In the genomic region with DNA sequence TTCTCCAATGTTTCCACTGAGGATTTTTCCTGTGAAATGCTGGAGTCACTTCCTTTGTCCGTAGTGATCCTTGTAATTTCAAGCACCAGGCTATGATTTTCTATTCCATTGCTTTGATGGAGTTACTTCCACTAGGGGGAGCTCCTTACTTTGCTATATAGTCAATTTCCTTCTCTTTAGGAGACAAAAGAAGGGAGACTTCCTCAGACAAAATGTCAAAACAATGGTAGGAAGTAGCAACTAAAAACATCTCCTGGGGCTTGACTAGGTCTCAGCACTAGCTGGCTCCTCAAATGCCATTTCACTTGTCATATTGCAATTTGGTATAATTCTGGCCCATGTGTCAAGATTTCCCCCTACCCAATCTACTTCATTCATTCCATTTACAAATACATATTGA, we compare ENCODE assay signal across 1 cellular context.
A peak's percentile ranks its signal among the peaks of the same experiment; 100 is the strongest.
TF ChIP-seq lines count a peak whose summit lies in the region.

No MANE protein-coding gene starts in this region.

TF ChIP-seq in K562, 482 proteins besides CTCF, POLR2A, EP300 and RAD21 (continued from another document):
- TF ChIP-seq, protein P1, sequence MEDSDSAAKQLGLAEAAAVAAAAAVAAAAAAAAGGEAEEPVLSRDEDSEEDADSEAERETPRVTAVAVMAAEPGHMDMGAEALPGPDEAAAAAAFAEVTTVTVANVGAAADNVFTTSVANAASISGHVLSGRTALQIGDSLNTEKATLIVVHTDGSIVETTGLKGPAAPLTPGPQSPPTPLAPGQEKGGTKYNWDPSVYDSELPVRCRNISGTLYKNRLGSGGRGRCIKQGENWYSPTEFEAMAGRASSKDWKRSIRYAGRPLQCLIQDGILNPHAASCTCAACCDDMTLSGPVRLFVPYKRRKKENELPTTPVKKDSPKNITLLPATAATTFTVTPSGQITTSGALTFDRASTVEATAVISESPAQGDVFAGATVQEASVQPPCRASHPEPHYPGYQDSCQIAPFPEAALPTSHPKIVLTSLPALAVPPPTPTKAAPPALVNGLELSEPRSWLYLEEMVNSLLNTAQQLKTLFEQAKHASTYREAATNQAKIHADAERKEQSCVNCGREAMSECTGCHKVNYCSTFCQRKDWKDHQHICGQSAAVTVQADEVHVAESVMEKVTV (CRISPR knock-in tag; IDR thresholded peaks at IDR 0.05): peak; percentile 71
- TF ChIP-seq, protein P2, sequence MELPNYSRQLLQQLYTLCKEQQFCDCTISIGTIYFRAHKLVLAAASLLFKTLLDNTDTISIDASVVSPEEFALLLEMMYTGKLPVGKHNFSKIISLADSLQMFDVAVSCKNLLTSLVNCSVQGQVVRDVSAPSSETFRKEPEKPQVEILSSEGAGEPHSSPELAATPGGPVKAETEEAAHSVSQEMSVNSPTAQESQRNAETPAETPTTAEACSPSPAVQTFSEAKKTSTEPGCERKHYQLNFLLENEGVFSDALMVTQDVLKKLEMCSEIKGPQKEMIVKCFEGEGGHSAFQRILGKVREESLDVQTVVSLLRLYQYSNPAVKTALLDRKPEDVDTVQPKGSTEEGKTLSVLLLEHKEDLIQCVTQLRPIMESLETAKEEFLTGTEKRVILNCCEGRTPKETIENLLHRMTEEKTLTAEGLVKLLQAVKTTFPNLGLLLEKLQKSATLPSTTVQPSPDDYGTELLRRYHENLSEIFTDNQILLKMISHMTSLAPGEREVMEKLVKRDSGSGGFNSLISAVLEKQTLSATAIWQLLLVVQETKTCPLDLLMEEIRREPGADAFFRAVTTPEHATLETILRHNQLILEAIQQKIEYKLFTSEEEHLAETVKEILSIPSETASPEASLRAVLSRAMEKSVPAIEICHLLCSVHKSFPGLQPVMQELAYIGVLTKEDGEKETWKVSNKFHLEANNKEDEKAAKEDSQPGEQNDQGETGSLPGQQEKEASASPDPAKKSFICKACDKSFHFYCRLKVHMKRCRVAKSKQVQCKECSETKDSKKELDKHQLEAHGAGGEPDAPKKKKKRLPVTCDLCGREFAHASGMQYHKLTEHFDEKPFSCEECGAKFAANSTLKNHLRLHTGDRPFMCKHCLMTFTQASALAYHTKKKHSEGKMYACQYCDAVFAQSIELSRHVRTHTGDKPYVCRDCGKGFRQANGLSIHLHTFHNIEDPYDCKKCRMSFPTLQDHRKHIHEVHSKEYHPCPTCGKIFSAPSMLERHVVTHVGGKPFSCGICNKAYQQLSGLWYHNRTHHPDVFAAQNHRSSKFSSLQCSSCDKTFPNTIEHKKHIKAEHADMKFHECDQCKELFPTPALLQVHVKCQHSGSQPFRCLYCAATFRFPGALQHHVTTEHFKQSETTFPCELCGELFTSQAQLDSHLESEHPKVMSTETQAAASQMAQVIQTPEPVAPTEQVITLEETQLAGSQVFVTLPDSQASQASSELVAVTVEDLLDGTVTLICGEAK (IDR thresholded peaks at IDR 0.05): no peak
- TF ChIP-seq, protein P2 (CRISPR knock-in tag; IDR thresholded peaks at IDR 0.05): no peak
- TF ChIP-seq MAFF (IDR thresholded peaks at IDR 0.05; ENCODE audit: low read length): no peak
- no peak for TF ChIP-seq ZNF146 (CRISPR knock-in tag; IDR thresholded peaks at IDR 0.05; ENCODE audit: unreplicated experiment)
- TF ChIP-seq ZSCAN29 (IDR thresholded peaks at IDR 0.05): no peak
- TF ChIP-seq PHF8 (IDR thresholded peaks at IDR 0.05; ENCODE audit: borderline replicate concordance, low read length): no peak
- TF ChIP-seq ZNF24 (IDR thresholded peaks at IDR 0.05): peak; percentile 58; the same call in 1 of the 2 replicates
- TF ChIP-seq SMC3 (conservative IDR thresholded peaks at IDR 0.05; ENCODE audit: insufficient read depth, low read depth, low read length): peak; percentile 59; the same call in 1 of the 2 replicates
- TF ChIP-seq, protein P3, sequence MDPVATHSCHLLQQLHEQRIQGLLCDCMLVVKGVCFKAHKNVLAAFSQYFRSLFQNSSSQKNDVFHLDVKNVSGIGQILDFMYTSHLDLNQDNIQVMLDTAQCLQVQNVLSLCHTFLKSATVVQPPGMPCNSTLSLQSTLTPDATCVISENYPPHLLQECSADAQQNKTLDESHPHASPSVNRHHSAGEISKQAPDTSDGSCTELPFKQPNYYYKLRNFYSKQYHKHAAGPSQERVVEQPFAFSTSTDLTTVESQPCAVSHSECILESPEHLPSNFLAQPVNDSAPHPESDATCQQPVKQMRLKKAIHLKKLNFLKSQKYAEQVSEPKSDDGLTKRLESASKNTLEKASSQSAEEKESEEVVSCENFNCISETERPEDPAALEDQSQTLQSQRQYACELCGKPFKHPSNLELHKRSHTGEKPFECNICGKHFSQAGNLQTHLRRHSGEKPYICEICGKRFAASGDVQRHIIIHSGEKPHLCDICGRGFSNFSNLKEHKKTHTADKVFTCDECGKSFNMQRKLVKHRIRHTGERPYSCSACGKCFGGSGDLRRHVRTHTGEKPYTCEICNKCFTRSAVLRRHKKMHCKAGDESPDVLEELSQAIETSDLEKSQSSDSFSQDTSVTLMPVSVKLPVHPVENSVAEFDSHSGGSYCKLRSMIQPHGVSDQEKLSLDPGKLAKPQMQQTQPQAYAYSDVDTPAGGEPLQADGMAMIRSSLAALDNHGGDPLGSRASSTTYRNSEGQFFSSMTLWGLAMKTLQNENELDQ (CRISPR knock-in tag; IDR thresholded peaks at IDR 0.05; ENCODE audit: borderline replicate concordance): no peak
- TF ChIP-seq, protein P4, sequence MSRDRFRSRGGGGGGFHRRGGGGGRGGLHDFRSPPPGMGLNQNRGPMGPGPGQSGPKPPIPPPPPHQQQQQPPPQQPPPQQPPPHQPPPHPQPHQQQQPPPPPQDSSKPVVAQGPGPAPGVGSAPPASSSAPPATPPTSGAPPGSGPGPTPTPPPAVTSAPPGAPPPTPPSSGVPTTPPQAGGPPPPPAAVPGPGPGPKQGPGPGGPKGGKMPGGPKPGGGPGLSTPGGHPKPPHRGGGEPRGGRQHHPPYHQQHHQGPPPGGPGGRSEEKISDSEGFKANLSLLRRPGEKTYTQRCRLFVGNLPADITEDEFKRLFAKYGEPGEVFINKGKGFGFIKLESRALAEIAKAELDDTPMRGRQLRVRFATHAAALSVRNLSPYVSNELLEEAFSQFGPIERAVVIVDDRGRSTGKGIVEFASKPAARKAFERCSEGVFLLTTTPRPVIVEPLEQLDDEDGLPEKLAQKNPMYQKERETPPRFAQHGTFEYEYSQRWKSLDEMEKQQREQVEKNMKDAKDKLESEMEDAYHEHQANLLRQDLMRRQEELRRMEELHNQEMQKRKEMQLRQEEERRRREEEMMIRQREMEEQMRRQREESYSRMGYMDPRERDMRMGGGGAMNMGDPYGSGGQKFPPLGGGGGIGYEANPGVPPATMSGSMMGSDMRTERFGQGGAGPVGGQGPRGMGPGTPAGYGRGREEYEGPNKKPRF (IDR thresholded peaks at IDR 0.05; ENCODE audit: low read depth, low read length): no peak
